ENCODE assay signal across 9 cellular contexts in the genomic region with DNA sequence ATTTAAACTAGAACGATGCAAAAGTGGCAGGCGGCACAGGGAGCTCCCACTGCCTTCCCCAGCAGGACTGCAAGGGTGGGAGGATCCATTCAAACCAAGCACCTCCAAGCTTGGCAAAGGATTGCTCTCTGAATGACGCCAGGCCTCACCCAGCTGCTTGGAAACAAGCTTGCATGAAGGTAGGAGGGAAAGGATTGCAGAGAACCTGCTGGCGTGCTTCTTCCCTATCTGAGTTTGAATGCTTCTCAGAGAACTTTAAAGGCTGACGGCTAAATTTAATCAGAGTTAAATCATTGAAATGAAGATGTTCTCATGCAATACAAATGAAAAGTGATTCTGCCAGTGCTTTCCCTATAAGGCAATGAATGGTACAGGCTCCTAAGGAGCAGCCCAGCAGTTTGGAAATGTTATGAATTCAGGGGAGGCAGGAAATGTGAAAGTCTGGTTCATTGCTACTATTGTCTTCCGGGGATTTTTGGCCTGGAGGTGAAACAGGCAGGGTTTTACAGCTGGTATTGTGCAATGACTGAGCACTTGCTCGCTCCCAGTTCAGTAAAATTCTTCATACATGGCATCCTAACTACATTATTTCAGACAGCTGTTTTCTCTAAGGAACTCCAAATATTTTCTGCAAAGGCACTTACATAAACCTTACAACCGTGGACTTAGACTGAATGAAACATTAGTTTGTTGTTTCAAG. TPM values are rescaled to one million over a fixed set of nuclear protein-coding genes. Genes with fewer than 3 reads are reported as not detected.
DNase-seq lines count a peak whose midpoint lies in the region; ATAC-seq and TF ChIP-seq lines count a peak whose summit lies in the region.
"Had no signal": no experiment of that assay in that cellular context is flagged by ENCODE, and none has a peak within 500 bp of the region (broad histone marks: within the 10 kb centered on the region; RNA-seq: fewer than 3 reads in every experiment).

No MANE protein-coding gene starts in this region.

- no peak for TF ChIP-seq CTCF in osteocyte (IDR thresholded peaks at IDR 0.05)

- no peaks in the 10 kb centered on the region for H3K27me3 Mint-ChIP-seq in osteocyte (ENCODE audit: unreplicated experiment)

- POLR2A ChIA-PET in HEK293T (lab: Yijun Ruan, JAX), result no interaction called here

- H3K4me3 Mint-ChIP-seq in osteocyte (ENCODE audit: unreplicated experiment), result no peak overlapping the region

- H3K9me3 Mint-ChIP-seq in osteocyte (ENCODE audit: unreplicated experiment), result no peaks in the 10 kb centered on the region

- H3K27ac Mint-ChIP-seq in osteocyte (ENCODE audit: unreplicated experiment), result peak overlapping the region; percentile 87

- CTCF ChIA-PET in HEK293T (lab: Yijun Ruan, JAX), result no interaction called here

- DNase-seq in EH (ENCODE audit: low read depth), result peak; percentile 97
- peak; percentile 97 for DNase-seq in fibroblast of peridontal ligament (ENCODE audit: extremely low read depth)
- no peak for DNase-seq in osteocyte (ENCODE audit: extremely low spot score, unreplicated experiment)
- DNase-seq in effector CD4-positive, alpha-beta T cell, result no peak
- DNase-seq in NCI-H526 treated with DMSO at 0.1 percent for 48 hours (lab: John Stamatoyannopoulos, UW), result no peak
- no peak for DNase-seq in HEK293T (ENCODE audit: extremely low spot score)

- ATAC-seq in HG02885 (IDR thresholded peaks at IDR 0.05; ENCODE audit: poor library complexity, unreplicated experiment), result no peak
- ATAC-seq: HCT116 had no signal

- peaks cover 36% of the 10 kb centered on the region for H3K4me1 Mint-ChIP-seq in osteocyte (ENCODE audit: unreplicated experiment)

- H3K36me3 Mint-ChIP-seq in osteocyte (ENCODE audit: unreplicated experiment), result no peaks in the 10 kb centered on the region

TF ChIP-seq in PFSK-1, 5 proteins besides CTCF, POLR2A, EP300 and RAD21:
- TF ChIP-seq SIN3A (IDR thresholded peaks at IDR 0.05; ENCODE audit: borderline replicate concordance, insufficient read depth, low read length) (peak; percentile 41; the same call in 1 of the 2 replicates), TAF1 (IDR thresholded peaks at IDR 0.05; ENCODE audit: borderline replicate concordance, insufficient read depth, low read length) (no peak)
- TF ChIP-seq, protein P1, sequence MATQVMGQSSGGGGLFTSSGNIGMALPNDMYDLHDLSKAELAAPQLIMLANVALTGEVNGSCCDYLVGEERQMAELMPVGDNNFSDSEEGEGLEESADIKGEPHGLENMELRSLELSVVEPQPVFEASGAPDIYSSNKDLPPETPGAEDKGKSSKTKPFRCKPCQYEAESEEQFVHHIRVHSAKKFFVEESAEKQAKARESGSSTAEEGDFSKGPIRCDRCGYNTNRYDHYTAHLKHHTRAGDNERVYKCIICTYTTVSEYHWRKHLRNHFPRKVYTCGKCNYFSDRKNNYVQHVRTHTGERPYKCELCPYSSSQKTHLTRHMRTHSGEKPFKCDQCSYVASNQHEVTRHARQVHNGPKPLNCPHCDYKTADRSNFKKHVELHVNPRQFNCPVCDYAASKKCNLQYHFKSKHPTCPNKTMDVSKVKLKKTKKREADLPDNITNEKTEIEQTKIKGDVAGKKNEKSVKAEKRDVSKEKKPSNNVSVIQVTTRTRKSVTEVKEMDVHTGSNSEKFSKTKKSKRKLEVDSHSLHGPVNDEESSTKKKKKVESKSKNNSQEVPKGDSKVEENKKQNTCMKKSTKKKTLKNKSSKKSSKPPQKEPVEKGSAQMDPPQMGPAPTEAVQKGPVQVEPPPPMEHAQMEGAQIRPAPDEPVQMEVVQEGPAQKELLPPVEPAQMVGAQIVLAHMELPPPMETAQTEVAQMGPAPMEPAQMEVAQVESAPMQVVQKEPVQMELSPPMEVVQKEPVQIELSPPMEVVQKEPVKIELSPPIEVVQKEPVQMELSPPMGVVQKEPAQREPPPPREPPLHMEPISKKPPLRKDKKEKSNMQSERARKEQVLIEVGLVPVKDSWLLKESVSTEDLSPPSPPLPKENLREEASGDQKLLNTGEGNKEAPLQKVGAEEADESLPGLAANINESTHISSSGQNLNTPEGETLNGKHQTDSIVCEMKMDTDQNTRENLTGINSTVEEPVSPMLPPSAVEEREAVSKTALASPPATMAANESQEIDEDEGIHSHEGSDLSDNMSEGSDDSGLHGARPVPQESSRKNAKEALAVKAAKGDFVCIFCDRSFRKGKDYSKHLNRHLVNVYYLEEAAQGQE (IDR thresholded peaks at IDR 0.05; ENCODE audit: insufficient read depth in 1 of 2, low read depth in 2 of 2, low read length in 2 of 2), result peak in 1 of 2 experiments; percentile 36; a peak in 1 of 4 replicates

TF ChIP-seq in HEK293T, 16 proteins besides CTCF, POLR2A, EP300 and RAD21:
- TF ChIP-seq, protein P2, sequence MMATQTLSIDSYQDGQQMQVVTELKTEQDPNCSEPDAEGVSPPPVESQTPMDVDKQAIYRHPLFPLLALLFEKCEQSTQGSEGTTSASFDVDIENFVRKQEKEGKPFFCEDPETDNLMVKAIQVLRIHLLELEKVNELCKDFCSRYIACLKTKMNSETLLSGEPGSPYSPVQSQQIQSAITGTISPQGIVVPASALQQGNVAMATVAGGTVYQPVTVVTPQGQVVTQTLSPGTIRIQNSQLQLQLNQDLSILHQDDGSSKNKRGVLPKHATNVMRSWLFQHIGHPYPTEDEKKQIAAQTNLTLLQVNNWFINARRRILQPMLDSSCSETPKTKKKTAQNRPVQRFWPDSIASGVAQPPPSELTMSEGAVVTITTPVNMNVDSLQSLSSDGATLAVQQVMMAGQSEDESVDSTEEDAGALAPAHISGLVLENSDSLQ (IDR thresholded peaks at IDR 0.05), result no peak
- TF ChIP-seq LEF1 (IDR thresholded peaks at IDR 0.05; ENCODE audit: borderline replicate concordance) (no peak), HDGF (IDR thresholded peaks at IDR 0.05; ENCODE audit: borderline replicate concordance) (no peak)

RNA-seq across cellular contexts. Expression of a gene that starts 31.9 kb away (rescaled TPM):
- polyA plus RNA-seq in PFSK-1 (2012; ENCODE audit: insufficient read length, low read depth), result 38.7 TPM
- total RNA-seq in osteocyte, result 30.2 and 55.1 TPM in 2 replicates

Comparison
In these comparisons a context has a peak if more than half of its experiments do, and no peak if none do; other contexts are left out.
1. DNase-seq: peak in EH (single experiment) and fibroblast of peridontal ligament (single experiment); none in osteocyte (single experiment), effector CD4-positive, alpha-beta T cell (single experiment), NCI-H526 treated with DMSO at 0.1 percent for 48 hours (single experiment) and HEK293T (single experiment).